ENCODE assay signal across 17 cellular contexts in the genomic region with DNA sequence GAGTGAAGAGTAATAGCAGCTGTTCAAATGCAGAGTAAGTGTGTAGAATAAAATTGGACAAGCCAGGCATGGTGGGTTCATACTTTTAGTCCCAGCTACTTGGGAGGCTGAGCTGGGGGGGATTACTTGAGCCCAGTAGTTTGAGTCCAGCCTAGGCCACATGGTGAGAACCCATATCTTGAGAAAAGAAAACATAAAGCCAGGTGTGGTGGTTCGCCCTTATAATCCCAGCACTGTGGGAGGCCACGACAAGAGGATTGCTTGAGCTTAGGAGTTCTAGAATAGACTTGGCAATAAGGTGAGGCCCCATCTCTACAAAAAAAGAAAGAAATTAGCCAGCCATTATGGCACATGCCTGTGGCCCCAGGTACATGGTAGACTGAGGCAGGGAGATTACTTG.
"Had no signal": no experiment of that assay in that cellular context is flagged by ENCODE, and none has a peak within 500 bp of the region (broad histone marks: within the 10 kb centered on the region; RNA-seq: fewer than 3 reads in every experiment).

No MANE protein-coding gene starts in this region.

- H3K4me3 Mint-ChIP-seq: nephron progenitor cell; stimulated activated naive CD8-positive, alpha-beta T cell treated with anti-CD3 and anti-CD28 coated beads, Interleukin-15, amount 100 ng/mL, for 72 hours; WTC11 had no signal

- H3K4me3 ChIP-seq: ascending aorta, left ventricle myocardium inferior, sigmoid colon, tibial artery had no signal

- DNase-seq: activated gamma-delta T cell treated with Interleukin-2 at 50 U/mL for 16 hours; activated T-cell treated with anti-CD3 and anti-CD28 coated beads, Interleukin-2, amount 50 U/mL, for 1 hour; cerebellar nuclear complex; cortex of kidney; erythroblast; left ventricle myocardium inferior; nephron progenitor cell; occipital lobe; posterior cingulate gyrus; sigmoid colon; stimulated activated CD4-positive, alpha-beta T cell treated with anti-CD3 and anti-CD28 coated beads, Interleukin-12 subunit alpha, Interleukin-12 subunit beta, amount 100 ng/mL, for 4 hours; stimulated activated naive CD8-positive, alpha-beta T cell treated with anti-CD3 and anti-CD28 coated beads, Interleukin-15, amount 100 ng/mL, for 72 hours; T-helper 9 cell; tibial artery had no signal

- H3K9me3 ChIP-seq: ascending aorta, left ventricle myocardium inferior, sigmoid colon, tibial artery had no signal

- H3K27me3 ChIP-seq: ascending aorta, sigmoid colon, tibial artery had no signal

- H3K27ac Mint-ChIP-seq: activated naive CD4-positive, alpha-beta T cell treated with anti-CD3 and anti-CD28 coated beads, Interleukin-2, amount 50 U/mL, for 72 hours; nephron progenitor cell; stimulated activated naive CD8-positive, alpha-beta T cell treated with anti-CD3 and anti-CD28 coated beads, Interleukin-15, amount 100 ng/mL, for 72 hours had no signal

- H3K36me3 Mint-ChIP-seq: WTC11 had no signal

- H3K9me3 Mint-ChIP-seq: activated naive CD4-positive, alpha-beta T cell treated with anti-CD3 and anti-CD28 coated beads, Interleukin-2, amount 50 U/mL, for 72 hours; nephron progenitor cell; stimulated activated naive CD8-positive, alpha-beta T cell treated with anti-CD3 and anti-CD28 coated beads, Interleukin-15, amount 100 ng/mL, for 72 hours; WTC11 had no signal

- H3K27ac ChIP-seq: ascending aorta, left ventricle myocardium inferior, sigmoid colon, tibial artery had no signal

- H3K36me3 ChIP-seq: ascending aorta, left ventricle myocardium inferior, sigmoid colon, tibial artery had no signal

- H3K4me1 ChIP-seq: ascending aorta, left ventricle myocardium inferior, sigmoid colon, tibial artery had no signal

- H3K4me1 Mint-ChIP-seq: stimulated activated naive CD8-positive, alpha-beta T cell treated with anti-CD3 and anti-CD28 coated beads, Interleukin-15, amount 100 ng/mL, for 72 hours had no signal
